ENCODE assay signal across 1 cellular context in the genomic region with DNA sequence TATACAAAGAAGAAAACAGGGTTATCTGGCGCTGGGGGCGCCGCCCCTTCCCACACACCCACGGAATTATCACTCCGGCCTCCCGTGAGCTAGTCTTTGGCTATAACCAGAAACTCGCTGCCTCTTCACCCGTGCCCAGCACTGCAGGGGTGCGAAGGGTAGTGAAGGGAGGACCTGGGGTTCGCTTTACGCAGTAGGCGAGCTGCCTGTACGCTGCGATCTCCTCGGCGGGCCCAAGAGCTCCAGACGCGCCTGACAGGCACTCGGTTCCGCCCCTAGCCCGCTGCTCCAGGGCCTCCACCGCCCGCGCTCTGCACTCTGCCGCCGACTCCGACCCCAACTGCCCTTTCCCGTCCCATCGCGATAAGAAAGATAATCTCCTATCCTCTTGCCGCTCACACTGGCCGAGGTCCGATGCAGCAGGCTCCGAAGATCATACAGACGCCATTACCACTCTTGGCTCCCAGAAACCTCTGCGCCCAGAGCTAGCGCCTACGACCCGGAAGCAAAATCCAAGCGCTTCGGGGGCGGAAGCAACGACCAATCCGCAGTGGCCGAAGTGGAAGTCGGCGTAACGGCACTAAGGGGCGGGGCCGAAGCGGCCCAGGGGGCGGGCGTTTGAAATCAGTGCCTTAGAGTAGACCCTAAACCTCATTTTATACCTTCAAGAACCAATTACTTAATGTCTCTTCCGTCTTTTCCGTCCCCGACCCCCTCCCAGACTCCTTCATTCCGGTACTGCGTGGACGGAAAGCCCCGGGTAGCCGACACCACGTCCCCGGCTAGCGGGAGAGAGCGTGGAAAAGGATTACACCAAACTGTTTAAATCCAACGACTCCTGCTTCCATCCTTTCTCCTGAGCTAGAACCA.
TF ChIP-seq lines count a peak whose summit lies in the region.

A gene (minus strand): TSS at position 458 of the 870 bp plus-strand sequence. CDS start 1,371 bp downstream, outside the sequence.
A gene (plus strand): TSS at position 611 of the 870 bp plus-strand sequence. CDS start 23,664 bp downstream, outside the sequence.

TF ChIP-seq in HepG2, 621 proteins besides CTCF, POLR2A, EP300 and RAD21 (continued from another document and continues in another):
- TF ChIP-seq, protein P1, sequence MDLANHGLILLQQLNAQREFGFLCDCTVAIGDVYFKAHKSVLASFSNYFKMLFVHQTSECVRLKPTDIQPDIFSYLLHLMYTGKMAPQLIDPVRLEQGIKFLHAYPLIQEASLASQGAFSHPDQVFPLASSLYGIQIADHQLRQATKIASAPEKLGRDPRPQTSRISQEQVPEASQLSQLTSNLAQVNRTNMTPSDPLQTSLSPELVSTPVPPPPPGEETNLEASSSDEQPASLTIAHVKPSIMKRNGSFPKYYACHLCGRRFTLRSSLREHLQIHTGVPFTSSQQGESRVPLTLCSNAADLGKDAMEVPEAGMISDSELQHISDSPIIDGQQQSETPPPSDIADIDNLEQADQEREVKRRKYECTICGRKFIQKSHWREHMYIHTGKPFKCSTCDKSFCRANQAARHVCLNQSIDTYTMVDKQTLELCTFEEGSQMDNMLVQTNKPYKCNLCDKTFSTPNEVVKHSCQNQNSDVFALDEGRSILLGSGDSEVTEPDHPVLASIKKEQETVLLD (CRISPR knock-in tag; IDR thresholded peaks at IDR 0.05; ENCODE audit: low read depth) = no peak
- TF ChIP-seq KLF12 (CRISPR knock-in tag; IDR thresholded peaks at IDR 0.05; ENCODE audit: borderline replicate concordance) (0 out of 2 replicates have a peak, but pooled peaks have one; percentile 57), KLF16 (CRISPR knock-in tag; IDR thresholded peaks at IDR 0.05) (peak in 1 of 2 experiments; percentile 84; a peak in 2 of 4 replicates), MED1 (CRISPR knock-in tag; IDR thresholded peaks at IDR 0.05) (no peak), ZNF747 (CRISPR knock-in tag; IDR thresholded peaks at IDR 0.05; ENCODE audit: borderline replicate concordance) (peak; percentile 48; the same call in 1 of the 2 replicates), ZNF260 (CRISPR knock-in tag; IDR thresholded peaks at IDR 0.05; ENCODE audit: borderline replicate concordance, low read depth) (no peak), SAFB2 (CRISPR knock-in tag; IDR thresholded peaks at IDR 0.05; ENCODE audit: borderline replicate concordance, low read depth) (no peak), ZFYVE20 (CRISPR knock-in tag; IDR thresholded peaks at IDR 0.05; ENCODE audit: borderline replicate concordance, low read depth) (no peak), MAFG (CRISPR knock-in tag; IDR thresholded peaks at IDR 0.05) (no peak), ZNF263 (CRISPR knock-in tag; IDR thresholded peaks at IDR 0.05) (peak; percentile 37; the same call in 1 of the 2 replicates), ZNF207 (IDR thresholded peaks at IDR 0.05; ENCODE audit: borderline replicate concordance) (no peak), ELF1 (CRISPR knock-in tag; IDR thresholded peaks at IDR 0.05) (peak; percentile 91), ZBTB42 (CRISPR knock-in tag; IDR thresholded peaks at IDR 0.05) (no peak), ZNF430 (CRISPR knock-in tag; IDR thresholded peaks at IDR 0.05) (no peak), KMT2B (CRISPR knock-in tag; IDR thresholded peaks at IDR 0.05) (peak; percentile 98), SALL2 (CRISPR knock-in tag; IDR thresholded peaks at IDR 0.05) (no peak; the same call in 1 of the 2 replicates), ZFX (CRISPR knock-in tag; IDR thresholded peaks at IDR 0.05; ENCODE audit: low read depth) (peak; percentile 95), ZNF83 (CRISPR knock-in tag; IDR thresholded peaks at IDR 0.05; ENCODE audit: borderline replicate concordance) (no peak; the same call in 1 of the 2 replicates)
- TF ChIP-seq, protein P2, sequence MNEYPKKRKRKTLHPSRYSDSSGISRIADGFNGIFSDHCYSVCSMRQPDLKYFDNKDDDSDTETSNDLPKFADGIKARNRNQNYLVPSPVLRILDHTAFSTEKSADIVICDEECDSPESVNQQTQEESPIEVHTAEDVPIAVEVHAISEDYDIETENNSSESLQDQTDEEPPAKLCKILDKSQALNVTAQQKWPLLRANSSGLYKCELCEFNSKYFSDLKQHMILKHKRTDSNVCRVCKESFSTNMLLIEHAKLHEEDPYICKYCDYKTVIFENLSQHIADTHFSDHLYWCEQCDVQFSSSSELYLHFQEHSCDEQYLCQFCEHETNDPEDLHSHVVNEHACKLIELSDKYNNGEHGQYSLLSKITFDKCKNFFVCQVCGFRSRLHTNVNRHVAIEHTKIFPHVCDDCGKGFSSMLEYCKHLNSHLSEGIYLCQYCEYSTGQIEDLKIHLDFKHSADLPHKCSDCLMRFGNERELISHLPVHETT (CRISPR knock-in tag; conservative IDR thresholded peaks at IDR 0.05) = peak; percentile 71; the same call in 1 of the 2 replicates
- TF ChIP-seq, protein P3, sequence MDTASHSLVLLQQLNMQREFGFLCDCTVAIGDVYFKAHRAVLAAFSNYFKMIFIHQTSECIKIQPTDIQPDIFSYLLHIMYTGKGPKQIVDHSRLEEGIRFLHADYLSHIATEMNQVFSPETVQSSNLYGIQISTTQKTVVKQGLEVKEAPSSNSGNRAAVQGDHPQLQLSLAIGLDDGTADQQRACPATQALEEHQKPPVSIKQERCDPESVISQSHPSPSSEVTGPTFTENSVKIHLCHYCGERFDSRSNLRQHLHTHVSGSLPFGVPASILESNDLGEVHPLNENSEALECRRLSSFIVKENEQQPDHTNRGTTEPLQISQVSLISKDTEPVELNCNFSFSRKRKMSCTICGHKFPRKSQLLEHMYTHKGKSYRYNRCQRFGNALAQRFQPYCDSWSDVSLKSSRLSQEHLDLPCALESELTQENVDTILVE (CRISPR knock-in tag; IDR thresholded peaks at IDR 0.05) = peak; percentile 31; the same call in 1 of the 2 replicates
- TF ChIP-seq, protein P4, sequence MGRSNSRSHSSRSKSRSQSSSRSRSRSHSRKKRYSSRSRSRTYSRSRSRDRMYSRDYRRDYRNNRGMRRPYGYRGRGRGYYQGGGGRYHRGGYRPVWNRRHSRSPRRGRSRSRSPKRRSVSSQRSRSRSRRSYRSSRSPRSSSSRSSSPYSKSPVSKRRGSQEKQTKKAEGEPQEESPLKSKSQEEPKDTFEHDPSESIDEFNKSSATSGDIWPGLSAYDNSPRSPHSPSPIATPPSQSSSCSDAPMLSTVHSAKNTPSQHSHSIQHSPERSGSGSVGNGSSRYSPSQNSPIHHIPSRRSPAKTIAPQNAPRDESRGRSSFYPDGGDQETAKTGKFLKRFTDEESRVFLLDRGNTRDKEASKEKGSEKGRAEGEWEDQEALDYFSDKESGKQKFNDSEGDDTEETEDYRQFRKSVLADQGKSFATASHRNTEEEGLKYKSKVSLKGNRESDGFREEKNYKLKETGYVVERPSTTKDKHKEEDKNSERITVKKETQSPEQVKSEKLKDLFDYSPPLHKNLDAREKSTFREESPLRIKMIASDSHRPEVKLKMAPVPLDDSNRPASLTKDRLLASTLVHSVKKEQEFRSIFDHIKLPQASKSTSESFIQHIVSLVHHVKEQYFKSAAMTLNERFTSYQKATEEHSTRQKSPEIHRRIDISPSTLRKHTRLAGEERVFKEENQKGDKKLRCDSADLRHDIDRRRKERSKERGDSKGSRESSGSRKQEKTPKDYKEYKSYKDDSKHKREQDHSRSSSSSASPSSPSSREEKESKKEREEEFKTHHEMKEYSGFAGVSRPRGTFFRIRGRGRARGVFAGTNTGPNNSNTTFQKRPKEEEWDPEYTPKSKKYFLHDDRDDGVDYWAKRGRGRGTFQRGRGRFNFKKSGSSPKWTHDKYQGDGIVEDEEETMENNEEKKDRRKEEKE (IDR thresholded peaks at IDR 0.05) = no peak
- TF ChIP-seq, protein P5, sequence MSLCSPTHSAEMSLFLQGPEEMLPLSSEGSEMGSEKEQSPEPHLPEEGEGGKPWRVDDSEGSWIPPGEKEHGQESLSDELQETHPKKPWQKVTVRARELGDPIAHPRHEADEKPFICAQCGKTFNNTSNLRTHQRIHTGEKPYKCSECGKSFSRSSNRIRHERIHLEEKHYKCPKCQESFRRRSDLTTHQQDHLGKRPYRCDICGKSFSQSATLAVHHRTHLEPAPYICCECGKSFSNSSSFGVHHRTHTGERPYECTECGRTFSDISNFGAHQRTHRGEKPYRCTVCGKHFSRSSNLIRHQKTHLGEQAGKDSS (CRISPR knock-in tag; IDR thresholded peaks at IDR 0.05; ENCODE audit: borderline replicate concordance, low read depth) = peak; percentile 27; the same call in 1 of the 2 replicates
- TF ChIP-seq, protein P6, sequence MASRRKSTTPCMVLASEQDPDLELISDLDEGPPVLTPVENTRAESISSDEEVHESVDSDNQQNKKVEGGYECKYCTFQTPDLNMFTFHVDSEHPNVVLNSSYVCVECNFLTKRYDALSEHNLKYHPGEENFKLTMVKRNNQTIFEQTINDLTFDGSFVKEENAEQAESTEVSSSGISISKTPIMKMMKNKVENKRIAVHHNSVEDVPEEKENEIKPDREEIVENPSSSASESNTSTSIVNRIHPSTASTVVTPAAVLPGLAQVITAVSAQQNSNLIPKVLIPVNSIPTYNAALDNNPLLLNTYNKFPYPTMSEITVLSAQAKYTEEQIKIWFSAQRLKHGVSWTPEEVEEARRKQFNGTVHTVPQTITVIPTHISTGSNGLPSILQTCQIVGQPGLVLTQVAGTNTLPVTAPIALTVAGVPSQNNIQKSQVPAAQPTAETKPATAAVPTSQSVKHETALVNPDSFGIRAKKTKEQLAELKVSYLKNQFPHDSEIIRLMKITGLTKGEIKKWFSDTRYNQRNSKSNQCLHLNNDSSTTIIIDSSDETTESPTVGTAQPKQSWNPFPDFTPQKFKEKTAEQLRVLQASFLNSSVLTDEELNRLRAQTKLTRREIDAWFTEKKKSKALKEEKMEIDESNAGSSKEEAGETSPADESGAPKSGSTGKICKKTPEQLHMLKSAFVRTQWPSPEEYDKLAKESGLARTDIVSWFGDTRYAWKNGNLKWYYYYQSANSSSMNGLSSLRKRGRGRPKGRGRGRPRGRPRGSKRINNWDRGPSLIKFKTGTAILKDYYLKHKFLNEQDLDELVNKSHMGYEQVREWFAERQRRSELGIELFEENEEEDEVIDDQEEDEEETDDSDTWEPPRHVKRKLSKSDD (CRISPR knock-in tag; IDR thresholded peaks at IDR 0.05; ENCODE audit: low read depth) = no peak
- TF ChIP-seq, protein P7, sequence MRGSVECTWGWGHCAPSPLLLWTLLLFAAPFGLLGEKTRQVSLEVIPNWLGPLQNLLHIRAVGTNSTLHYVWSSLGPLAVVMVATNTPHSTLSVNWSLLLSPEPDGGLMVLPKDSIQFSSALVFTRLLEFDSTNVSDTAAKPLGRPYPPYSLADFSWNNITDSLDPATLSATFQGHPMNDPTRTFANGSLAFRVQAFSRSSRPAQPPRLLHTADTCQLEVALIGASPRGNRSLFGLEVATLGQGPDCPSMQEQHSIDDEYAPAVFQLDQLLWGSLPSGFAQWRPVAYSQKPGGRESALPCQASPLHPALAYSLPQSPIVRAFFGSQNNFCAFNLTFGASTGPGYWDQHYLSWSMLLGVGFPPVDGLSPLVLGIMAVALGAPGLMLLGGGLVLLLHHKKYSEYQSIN (CRISPR knock-in tag; IDR thresholded peaks at IDR 0.05; ENCODE audit: borderline replicate concordance) = no peak
- TF ChIP-seq, protein P8, sequence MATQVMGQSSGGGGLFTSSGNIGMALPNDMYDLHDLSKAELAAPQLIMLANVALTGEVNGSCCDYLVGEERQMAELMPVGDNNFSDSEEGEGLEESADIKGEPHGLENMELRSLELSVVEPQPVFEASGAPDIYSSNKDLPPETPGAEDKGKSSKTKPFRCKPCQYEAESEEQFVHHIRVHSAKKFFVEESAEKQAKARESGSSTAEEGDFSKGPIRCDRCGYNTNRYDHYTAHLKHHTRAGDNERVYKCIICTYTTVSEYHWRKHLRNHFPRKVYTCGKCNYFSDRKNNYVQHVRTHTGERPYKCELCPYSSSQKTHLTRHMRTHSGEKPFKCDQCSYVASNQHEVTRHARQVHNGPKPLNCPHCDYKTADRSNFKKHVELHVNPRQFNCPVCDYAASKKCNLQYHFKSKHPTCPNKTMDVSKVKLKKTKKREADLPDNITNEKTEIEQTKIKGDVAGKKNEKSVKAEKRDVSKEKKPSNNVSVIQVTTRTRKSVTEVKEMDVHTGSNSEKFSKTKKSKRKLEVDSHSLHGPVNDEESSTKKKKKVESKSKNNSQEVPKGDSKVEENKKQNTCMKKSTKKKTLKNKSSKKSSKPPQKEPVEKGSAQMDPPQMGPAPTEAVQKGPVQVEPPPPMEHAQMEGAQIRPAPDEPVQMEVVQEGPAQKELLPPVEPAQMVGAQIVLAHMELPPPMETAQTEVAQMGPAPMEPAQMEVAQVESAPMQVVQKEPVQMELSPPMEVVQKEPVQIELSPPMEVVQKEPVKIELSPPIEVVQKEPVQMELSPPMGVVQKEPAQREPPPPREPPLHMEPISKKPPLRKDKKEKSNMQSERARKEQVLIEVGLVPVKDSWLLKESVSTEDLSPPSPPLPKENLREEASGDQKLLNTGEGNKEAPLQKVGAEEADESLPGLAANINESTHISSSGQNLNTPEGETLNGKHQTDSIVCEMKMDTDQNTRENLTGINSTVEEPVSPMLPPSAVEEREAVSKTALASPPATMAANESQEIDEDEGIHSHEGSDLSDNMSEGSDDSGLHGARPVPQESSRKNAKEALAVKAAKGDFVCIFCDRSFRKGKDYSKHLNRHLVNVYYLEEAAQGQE (IDR thresholded peaks at IDR 0.05; ENCODE audit: borderline replicate concordance in 1 of 2, low read depth in 1 of 2, low read length in 2 of 2) = peak in 1 of 2 experiments; percentile 20; a peak in 1 of 4 replicates
- TF ChIP-seq, protein P9, sequence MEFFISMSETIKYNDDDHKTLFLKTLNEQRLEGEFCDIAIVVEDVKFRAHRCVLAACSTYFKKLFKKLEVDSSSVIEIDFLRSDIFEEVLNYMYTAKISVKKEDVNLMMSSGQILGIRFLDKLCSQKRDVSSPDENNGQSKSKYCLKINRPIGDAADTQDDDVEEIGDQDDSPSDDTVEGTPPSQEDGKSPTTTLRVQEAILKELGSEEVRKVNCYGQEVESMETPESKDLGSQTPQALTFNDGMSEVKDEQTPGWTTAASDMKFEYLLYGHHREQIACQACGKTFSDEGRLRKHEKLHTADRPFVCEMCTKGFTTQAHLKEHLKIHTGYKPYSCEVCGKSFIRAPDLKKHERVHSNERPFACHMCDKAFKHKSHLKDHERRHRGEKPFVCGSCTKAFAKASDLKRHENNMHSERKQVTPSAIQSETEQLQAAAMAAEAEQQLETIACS (CRISPR knock-in tag; IDR thresholded peaks at IDR 0.05) = no peak
